Comparison of ENCODE assay signal across 17 cellular contexts in the genomic region with DNA sequence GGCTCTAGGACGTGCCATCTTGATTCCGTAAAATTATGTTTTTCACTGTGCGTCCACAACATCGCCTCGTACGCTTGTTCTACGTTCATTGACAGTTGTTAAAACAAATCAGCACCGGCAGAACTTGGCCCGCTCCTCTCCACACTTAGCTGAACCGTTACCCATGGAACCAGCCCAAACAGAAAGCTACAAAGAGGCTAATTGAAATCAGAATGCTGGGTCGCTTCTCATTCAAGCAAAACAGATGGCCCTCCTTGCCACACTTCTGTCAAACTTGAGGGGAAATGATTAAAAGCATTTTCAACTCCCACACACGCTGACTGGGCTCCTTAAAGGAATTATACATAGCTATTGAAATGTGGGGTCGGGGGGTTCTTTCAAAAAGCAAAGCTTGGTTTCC. TPM values are rescaled to one million over a fixed set of nuclear protein-coding genes. Genes with fewer than 3 reads are reported as not detected.
DNase-seq lines count a peak whose midpoint lies in the region; TF ChIP-seq lines count a peak whose summit lies in the region.
"Had no signal": no experiment of that assay in that cellular context is flagged by ENCODE, and none has a peak within 500 bp of the region (broad histone marks: within the 10 kb centered on the region; RNA-seq: fewer than 3 reads in every experiment).

No MANE protein-coding gene starts in this region.

- H3K4me1 Mint-ChIP-seq in brain: peaks cover 13% of the 10 kb centered on the region
- no peaks in the 10 kb centered on the region for H3K4me1 Mint-ChIP-seq in progenitor cell of endocrine pancreas (ENCODE audit: low read depth)

- no peaks in the 10 kb centered on the region for H3K9me3 ChIP-seq in A673 (ENCODE audit: low read depth, low read length, poor library complexity, severe bottlenecking)

- peaks cover 5% of the 10 kb centered on the region for H3K4me1 ChIP-seq in A673 (ENCODE audit: insufficient read depth, low read length, poor library complexity, severe bottlenecking)
- H3K4me1 ChIP-seq: esophagus muscularis mucosa had no signal

- in situ Hi-C loops in KBM-7 (cut with MboI; ENCODE audit: low pct_unique_long_range_greater_than_20kb, low sequenced_read_pairs): no loop called here

- H3K27ac Mint-ChIP-seq in brain (peak overlapping the region in 4 of 5 experiments; percentile 22 to 68 (median 46)), progenitor cell of endocrine pancreas (no peak overlapping the region)
- H3K27ac Mint-ChIP-seq: CD14-positive monocyte; effector memory CD8-positive, alpha-beta T cell; HFFc6 had no signal

- no TSS peak for BruUV-seq in A673 (replicated peaks; lab: Mats Ljungman, UMichigan)

- CTCF ChIA-PET in A673 (lab: Charles Lee): interaction anchor here (1.0 kb wide), 1 partner anchor 10 kb away, joined by 3 read pairs; no protein-coding TSS in a partner anchor

- no peaks in the 10 kb centered on the region for H3K36me3 ChIP-seq in A673 (ENCODE audit: insufficient read depth, low read length, poor library complexity, severe bottlenecking)
- no peaks in the 10 kb centered on the region for H3K36me3 ChIP-seq in kidney epithelial cell (ENCODE audit: control insufficient read depth, insufficient read depth, low read length)
- H3K36me3 ChIP-seq: esophagus muscularis mucosa had no signal

- DNase-seq in A673 (ENCODE audit: low spot score): peak; percentile 68
- DNase-seq in KBM-7: peak; percentile 12
- DNase-seq in kidney epithelial cell (ENCODE audit: low read depth): peak; percentile 19
- DNase-seq in GF-D8 (lab: John Stamatoyannopoulos, UW): no peak
- no peak for DNase-seq in HT-29 (ENCODE audit: low spot score)
- no peak for DNase-seq in progenitor cell of endocrine pancreas (ENCODE audit: low spot score, unreplicated experiment)
- DNase-seq in 8988T: no peak
- DNase-seq: activated CD8-positive, alpha-beta memory T cell treated with anti-CD3 and anti-CD28 coated beads, Interleukin-2, amount 50 U/mL, for 4 hours; activated effector memory CD4-positive, alpha-beta T cell treated with anti-CD3 and anti-CD28 coated beads, Interleukin-2, amount 50 U/mL, for 16 hours; effector memory CD8-positive, alpha-beta T cell; HFFc6; Kasumi-1; NCI-H1105; NCI-H2081 treated with DMSO at 0.1 percent for 48 hours had no signal

- H3K4me3 ChIP-seq in A673 (ENCODE audit: low read depth, low read length, poor library complexity, severe bottlenecking) (no peak overlapping the region), kidney epithelial cell (ENCODE audit: low read depth, low read length) (no peak overlapping the region)
- H3K4me3 ChIP-seq: esophagus muscularis mucosa had no signal

- H3K27me3 ChIP-seq in A673 (replicated peaks; ENCODE audit: insufficient read depth, low read depth, low read length, poor library complexity) (no peaks in the 10 kb centered on the region), kidney epithelial cell (ENCODE audit: control insufficient read depth, insufficient read depth, low read length) (peaks cover 3% of the 10 kb centered on the region)

- intact Hi-C loops in A673 (cut with micrococcal nuclease; ENCODE audit: unreplicated experiment): no loop called here

- POLR2A ChIA-PET in A673 (lab: Charles Lee; ENCODE audit: low non-redundant PET): no interaction called here

- H3K36me3 Mint-ChIP-seq in brain (peaks cover 19% of the 10 kb centered on the region), progenitor cell of endocrine pancreas (ENCODE audit: insufficient read depth) (peaks cover 10% of the 10 kb centered on the region)
- H3K36me3 Mint-ChIP-seq: CD14-positive monocyte had no signal

- no peak overlapping the region for H3K27ac ChIP-seq in A673 (ENCODE audit: low read depth, low read length, poor library complexity, severe bottlenecking)
- H3K27ac ChIP-seq: esophagus muscularis mucosa had no signal

- peak overlapping the region in 2 of 5 experiments; percentile 32 to 73 for H3K4me3 Mint-ChIP-seq in brain
- no peak overlapping the region for H3K4me3 Mint-ChIP-seq in progenitor cell of endocrine pancreas (ENCODE audit: low read depth)
- H3K4me3 Mint-ChIP-seq: CD14-positive monocyte; effector memory CD8-positive, alpha-beta T cell; HFFc6 had no signal

- H3K27me3 Mint-ChIP-seq in brain (no peaks in the 10 kb centered on the region), progenitor cell of endocrine pancreas (no peaks in the 10 kb centered on the region)

- H3K9me3 Mint-ChIP-seq in brain (peaks cover 3 to 15% (median 13%) of the 10 kb centered on the region in 5 experiments), progenitor cell of endocrine pancreas (ENCODE audit: low read depth) (peaks cover 8% of the 10 kb centered on the region)
- H3K9me3 Mint-ChIP-seq: effector memory CD8-positive, alpha-beta T cell had no signal

- TF ChIP-seq CTCF in A673 (conservative IDR thresholded peaks at IDR 0.05; ENCODE audit: low read depth, low read length): no peak
- no peak for TF ChIP-seq CTCF in brain (conservative IDR thresholded peaks at IDR 0.05)
- TF ChIP-seq CTCF in kidney epithelial cell (IDR thresholded peaks at IDR 0.05; ENCODE audit: insufficient read depth, low read length, poor library complexity, severe bottlenecking): no peak
- TF ChIP-seq CTCF in progenitor cell of endocrine pancreas (IDR thresholded peaks at IDR 0.05; ENCODE audit: unreplicated experiment): no peak

RNA-seq across cellular contexts. Expression of a gene that starts 33.6 kb away (rescaled TPM):
- total RNA-seq in A673 (2021): 5.0 and 7.1 TPM in 2 replicates
- 9.5 TPM for polyA plus RNA-seq in brain (ENCODE audit: insufficient read depth, low read depth, low replicate concordance)
- total RNA-seq in kidney epithelial cell: 5.9 and 6.8 TPM in 2 replicates
- 0.57 and 1.5 TPM in 2 replicates for total RNA-seq in HT-29 (2014; rRNA removed; shearing (Covaris generic))
- total RNA-seq in progenitor cell of endocrine pancreas: 4.7 and 4.9 TPM in 2 replicates

Comparison
In these comparisons a context has a peak if more than half of its experiments do, and no peak if none do; other contexts are left out.
1. DNase-seq: peak in A673 (single experiment), KBM-7 (single experiment) and kidney epithelial cell (single experiment); none in GF-D8 (single experiment), HT-29 (single experiment), progenitor cell of endocrine pancreas (single experiment) and 8988T (single experiment).